In genomic region chr5:150706776-150707390, GRCh38 we compare ENCODE assay signal across 27 cellular contexts. TPM values are rescaled to one million over a fixed set of nuclear protein-coding genes. Genes with fewer than 3 reads are reported as not detected.
"Had no signal": no experiment of that assay in that cellular context is flagged by ENCODE, and none has a peak within 500 bp of the region (broad histone marks: within the 10 kb centered on the region; RNA-seq: fewer than 3 reads in every experiment).

No MANE protein-coding gene starts in this region.

- H3K27ac ChIP-seq: coronary artery, esophagus squamous epithelium, hepatocyte, left lung, pancreas, suprapubic skin, transverse colon, upper lobe of right lung, uterus had no signal

- H3K36me3 ChIP-seq: uterus had no signal

- H3K27me3 Mint-ChIP-seq: naive thymus-derived CD8-positive, alpha-beta T cell; stimulated activated naive CD8-positive, alpha-beta T cell treated with anti-CD3 and anti-CD28 coated beads, Interleukin-15, amount 100 ng/mL, for 72 hours had no signal

- ATAC-seq: left lung; naive thymus-derived CD8-positive, alpha-beta T cell; sciatic nerve; stimulated activated naive CD8-positive, alpha-beta T cell treated with anti-CD3 and anti-CD28 coated beads, Interleukin-15, amount 100 ng/mL, for 72 hours; upper lobe of right lung had no signal

- H3K4me3 Mint-ChIP-seq: naive thymus-derived CD8-positive, alpha-beta T cell; stimulated activated naive CD8-positive, alpha-beta T cell treated with anti-CD3 and anti-CD28 coated beads, Interleukin-15, amount 100 ng/mL, for 72 hours had no signal

- H3K9me3 Mint-ChIP-seq: naive thymus-derived CD8-positive, alpha-beta T cell; stimulated activated naive CD8-positive, alpha-beta T cell treated with anti-CD3 and anti-CD28 coated beads, Interleukin-15, amount 100 ng/mL, for 72 hours had no signal

- H3K27me3 ChIP-seq: esophagus squamous epithelium, hepatocyte, left lung, pancreas, suprapubic skin, transverse colon, upper lobe of right lung, uterus had no signal

- H3K4me3 ChIP-seq: coronary artery, esophagus squamous epithelium, hepatocyte, left lung, pancreas, smooth muscle cell, suprapubic skin, transverse colon, upper lobe of right lung, uterus had no signal

- H3K4me1 ChIP-seq: esophagus squamous epithelium, left lung, suprapubic skin, upper lobe of right lung, uterus had no signal

- H3K9me3 ChIP-seq: esophagus squamous epithelium, left lung, pancreas, suprapubic skin, transverse colon, upper lobe of right lung, uterus had no signal

- DNase-seq: effector CD4-positive, alpha-beta T cell; erythroblast; esophagus squamous epithelium; foreskin melanocyte; head of caudate nucleus; kidney; left lung; mammary epithelial cell; mesendoderm; naive thymus-derived CD8-positive, alpha-beta T cell; occipital lobe; pancreas; stimulated activated CD4-positive, alpha-beta T cell treated with anti-CD3 and anti-CD28 coated beads, Interleukin-12 subunit alpha, Interleukin-12 subunit beta, amount 100 ng/mL, for 4 hours; stimulated activated CD4-positive, alpha-beta T cell treated with anti-CD3 and anti-CD28 coated beads, Interleukin-1b, Interleukin-23, amount 100 ng/mL, for 48 hours; stimulated activated CD4-positive, alpha-beta T cell treated with anti-CD3 and anti-CD28 coated beads, Interleukin-4, amount 100 ng/mL, for 1 hour; stimulated activated CD8-positive, alpha-beta memory T cell treated with anti-CD3 and anti-CD28 coated beads, Interleukin-4, amount 100 ng/mL, for 48 hours; stimulated activated naive CD4-positive, alpha-beta T cell; stimulated activated naive CD8-positive, alpha-beta T cell treated with anti-CD3 and anti-CD28 coated beads, Interleukin-15, amount 100 ng/mL, for 72 hours; transverse colon; upper lobe of right lung; uterus had no signal

- H3K4me1 Mint-ChIP-seq: stimulated activated naive CD8-positive, alpha-beta T cell treated with anti-CD3 and anti-CD28 coated beads, Interleukin-15, amount 100 ng/mL, for 72 hours had no signal

RNA-seq across cellular contexts. Expression of gene MYOZ3, which starts 45.8 kb away (rescaled TPM):
- total RNA-seq: mammary epithelial cell; naive thymus-derived CD8-positive, alpha-beta T cell; transverse colon had no signal
- polyA plus RNA-seq: mammary epithelial cell, neural cell had no signal
